ENCODE assay signal across 16 cellular contexts in genomic region chr2:127392133-127392827, GRCh38. TPM values are rescaled to one million over a fixed set of nuclear protein-coding genes. Genes with fewer than 3 reads are reported as not detected.
A peak's percentile ranks its signal among the peaks of the same experiment; 100 is the strongest.
DNase-seq lines count a peak whose midpoint lies in the region; ATAC-seq, FAIRE-seq and TF ChIP-seq lines count a peak whose summit lies in the region.
"Had no signal": no experiment of that assay in that cellular context is flagged by ENCODE, and none has a peak within 500 bp of the region (broad histone marks: within the 10 kb centered on the region; RNA-seq: fewer than 3 reads in every experiment).

No MANE protein-coding gene starts in this region.

- WGBS in IMR-90 (ENCODE audit: extremely low coverage in 2 of 2, insufficient read length in 1 of 2), 2 experiments, result no CpG with 5 or more reads among the region's 2 CpGs

- H3K27ac Mint-ChIP-seq in CD4-positive, alpha-beta T cell, result peak overlapping the region; percentile 47
- peak overlapping the region; percentile 94 for H3K27ac Mint-ChIP-seq in astrocyte (ENCODE audit: unreplicated experiment)

- CTCF ChIA-PET in CD4-positive, alpha-beta T cell (lab: Charles Lee), result no interaction called here
- CTCF ChIA-PET in IMR-90 (lab: Yijun Ruan, JAX) (no interaction called here), A673 (lab: Charles Lee) (no interaction called here)

- no peak overlapping the region for H2BK15ac ChIP-seq in IMR-90 (ENCODE audit: low read depth, low read length)

- H3K56ac ChIP-seq in IMR-90 (ENCODE audit: extremely low read depth, insufficient read depth, low read length), result no peak overlapping the region

- H4K5ac ChIP-seq in IMR-90 (ENCODE audit: low read depth, low read length), result no peak overlapping the region

- H2BK20ac ChIP-seq in IMR-90 (ENCODE audit: low read depth, low read length), result no peak overlapping the region

- intact Hi-C loops in CD4-positive, alpha-beta T cell (cut with DNase I, micrococcal nuclease), result loop anchor here in 1 of 2 experiments (10.0 kb wide), 1 partner anchor 317 kb away; no protein-coding TSS in a partner anchor
- intact Hi-C loops in IMR-90 (cut with micrococcal nuclease), result no loop called here
- intact Hi-C loops in A673 (cut with micrococcal nuclease; ENCODE audit: unreplicated experiment), result no loop called here

- no peak overlapping the region for H2BK5ac ChIP-seq in IMR-90 (ENCODE audit: low read depth, low read length, poor library complexity, severe bottlenecking)

- no peak for DNase-seq in CD4-positive, alpha-beta T cell
- DNase-seq in IMR-90, result peak; percentile 37
- peak; percentile 61 for DNase-seq in astrocyte (ENCODE audit: low read depth)
- DNase-seq in osteoblast (ENCODE audit: insufficient read length, low spot score, missing footprints), result no peak
- no peak for DNase-seq in A673 (ENCODE audit: low spot score)
- no peak for DNase-seq in Karpas-422
- no peak for DNase-seq in retina
- DNase-seq: activated CD8-positive, alpha-beta memory T cell treated with anti-CD3 and anti-CD28 coated beads for 24 hours; activated naive CD4-positive, alpha-beta T cell treated with Interleukin-2 at 50 U/mL for 16 hours; CD8-positive, alpha-beta T cell; cortex of kidney; heart left ventricle; kidney; SHP77; trophoblast cell had no signal

- H3K9me1 ChIP-seq in IMR-90 (ENCODE audit: insufficient read depth, low read length), result 0 out of 2 replicates have a peak, but pooled peaks cover 4% of the 10 kb centered on the region

- BruUV-seq in IMR-90 (replicated peaks; lab: Mats Ljungman, UMichigan) (no TSS peak), A673 (replicated peaks; lab: Mats Ljungman, UMichigan) (no TSS peak)

- no peak overlapping the region; the same call in 1 of the 2 replicates for H3K18ac ChIP-seq in IMR-90 (ENCODE audit: low read depth, low read length)

- no peak for FAIRE-seq in astrocyte (lab: Jason Lieb, UNC)
- FAIRE-seq: kidney had no signal

- H4K8ac ChIP-seq in IMR-90 (ENCODE audit: low read depth in 2 of 2, low read length in 2 of 2), result no peak overlapping the region

- H2AFZ ChIP-seq in IMR-90 (replicated peaks; ENCODE audit: low read length, poor library complexity) (no peak overlapping the region), astrocyte (ENCODE audit: low read depth, low read length) (no peak overlapping the region), osteoblast (ENCODE audit: low read length) (no peak overlapping the region), Karpas-422 (ENCODE audit: low read length) (no peak overlapping the region)

- H3K9me3 ChIP-seq in CD4-positive, alpha-beta T cell (ENCODE audit: control insufficient read depth, low read length), result no peaks in the 10 kb centered on the region
- H3K9me3 ChIP-seq in IMR-90 (ENCODE audit: control insufficient read depth, insufficient read depth, low read length) (no peaks in the 10 kb centered on the region), astrocyte (ENCODE audit: insufficient read depth, low read depth, low read length) (no peaks in the 10 kb centered on the region), osteoblast (ENCODE audit: low read depth, low read length) (no peaks in the 10 kb centered on the region), A673 (ENCODE audit: low read depth, low read length, poor library complexity, severe bottlenecking) (no peaks in the 10 kb centered on the region), Karpas-422 (ENCODE audit: low read length) (no peaks in the 10 kb centered on the region)
- H3K9me3 ChIP-seq: heart left ventricle had no signal

- H3K79me2 ChIP-seq in astrocyte (ENCODE audit: insufficient read depth, low read length) (peaks cover 3% of the 10 kb centered on the region), osteoblast (ENCODE audit: insufficient read depth, low read length) (peaks cover 3% of the 10 kb centered on the region), Karpas-422 (ENCODE audit: low read length) (no peaks in the 10 kb centered on the region)

- dilution Hi-C loops in IMR-90 (cut with HindIII; ENCODE audit: low sequenced_read_pairs, unreplicated experiment), result no loop called here

- H2AK5ac ChIP-seq in IMR-90 (ENCODE audit: low read depth, low read length), result no peak overlapping the region

- no peak overlapping the region for H3K23ac ChIP-seq in IMR-90 (ENCODE audit: low read depth, low read length)

- H3K9ac ChIP-seq in IMR-90 (ENCODE audit: low read depth, low read length), result no peak overlapping the region
- H3K9ac ChIP-seq in astrocyte (ENCODE audit: low read length), result no peak overlapping the region
- H3K9ac ChIP-seq in Karpas-422 (ENCODE audit: low read length), result no peak overlapping the region

- no peak for TF ChIP-seq POLR2A in IMR-90 (IDR thresholded peaks at IDR 0.05; ENCODE audit: low read depth, low read length)

- no peaks in the 10 kb centered on the region for H3K27me3 ChIP-seq in CD4-positive, alpha-beta T cell (ENCODE audit: control insufficient read depth, insufficient read depth, low read length)
- no peaks in the 10 kb centered on the region for H3K27me3 ChIP-seq in IMR-90 (ENCODE audit: control insufficient read depth, insufficient read depth, low read length)
- no peaks in the 10 kb centered on the region for H3K27me3 ChIP-seq in astrocyte (ENCODE audit: insufficient read depth, low read length)
- H3K27me3 ChIP-seq in osteoblast (ENCODE audit: insufficient read depth, low read length), result no peaks in the 10 kb centered on the region
- H3K27me3 ChIP-seq in A673 (replicated peaks; ENCODE audit: insufficient read depth, low read depth, low read length, poor library complexity), result no peaks in the 10 kb centered on the region
- H3K27me3 ChIP-seq in Karpas-422 (ENCODE audit: low read length), result no peaks in the 10 kb centered on the region
- H3K27me3 ChIP-seq: heart left ventricle had no signal

- no peak overlapping the region for H2BK120ac ChIP-seq in IMR-90 (ENCODE audit: low read depth, low read length)

- H3K4me3 Mint-ChIP-seq in CD4-positive, alpha-beta T cell, result peak overlapping the region; percentile 40
- H3K4me3 Mint-ChIP-seq in astrocyte (ENCODE audit: unreplicated experiment), result peak overlapping the region; percentile 23
- H3K4me3 Mint-ChIP-seq: CD8-positive, alpha-beta T cell had no signal

- no peak overlapping the region; the same call in 1 of the 2 replicates for H3K14ac ChIP-seq in IMR-90 (replicated peaks; ENCODE audit: low read depth, low read length)

- H3K27ac ChIP-seq in CD4-positive, alpha-beta T cell (ENCODE audit: low read depth, low read length), result no peak overlapping the region
- H3K27ac ChIP-seq in IMR-90 (ENCODE audit: insufficient read depth, low read length) (no peak overlapping the region), astrocyte (ENCODE audit: low read depth, low read length) (peak overlapping the region; percentile 24), osteoblast (ENCODE audit: low read depth, low read length) (peak overlapping the region; percentile 61), A673 (ENCODE audit: low read depth, low read length, poor library complexity, severe bottlenecking) (no peak overlapping the region), Karpas-422 (ENCODE audit: low read length) (no peak overlapping the region)
- H3K27ac ChIP-seq: heart left ventricle had no signal

- no peaks in the 10 kb centered on the region for H4K20me1 ChIP-seq in IMR-90 (ENCODE audit: insufficient read depth, low read length)
- H4K20me1 ChIP-seq in astrocyte (ENCODE audit: insufficient read depth, low read length), result no peaks in the 10 kb centered on the region
- no peaks in the 10 kb centered on the region for H4K20me1 ChIP-seq in osteoblast (ENCODE audit: insufficient read depth, low read length)
- no peaks in the 10 kb centered on the region for H4K20me1 ChIP-seq in Karpas-422 (ENCODE audit: insufficient read depth, low read depth, low read length)

- H3K27me3 Mint-ChIP-seq in CD4-positive, alpha-beta T cell, result no peaks in the 10 kb centered on the region
- H3K27me3 Mint-ChIP-seq in astrocyte (ENCODE audit: low read depth, unreplicated experiment), result no peaks in the 10 kb centered on the region

- H3K4me2 ChIP-seq in IMR-90 (ENCODE audit: low read depth, low read length), result no peak overlapping the region
- no peak overlapping the region for H3K4me2 ChIP-seq in astrocyte (ENCODE audit: low read length)
- no peak overlapping the region for H3K4me2 ChIP-seq in osteoblast (ENCODE audit: insufficient read depth, low read length)
- H3K4me2 ChIP-seq in Karpas-422 (ENCODE audit: low read depth, low read length, poor library complexity, severe bottlenecking), result no peak overlapping the region

- H2AK9ac ChIP-seq in IMR-90 (replicated peaks; ENCODE audit: low read depth, low read length, poor library complexity), result no peak overlapping the region

- POLR2A ChIA-PET in CD4-positive, alpha-beta T cell (lab: Charles Lee), result no interaction called here
- POLR2A ChIA-PET in IMR-90 (lab: Charles Lee; ENCODE audit: unreplicated experiment) (no interaction called here), A673 (lab: Charles Lee; ENCODE audit: low non-redundant PET) (no interaction called here)

- TF ChIP-seq RAD21 in IMR-90 (IDR thresholded peaks at IDR 0.05; ENCODE audit: low read length), result no peak

- peaks cover 0 to 6% of the 10 kb centered on the region in 2 experiments; a peak in 1 of 4 replicates for H3K79me1 ChIP-seq in IMR-90 (ENCODE audit: low read depth in 1 of 2, low read length in 2 of 2)

- H3K36me3 Mint-ChIP-seq in CD4-positive, alpha-beta T cell (ENCODE audit: low read depth), result peaks cover 11% of the 10 kb centered on the region
- peaks cover 5% of the 10 kb centered on the region for H3K36me3 Mint-ChIP-seq in astrocyte (ENCODE audit: low read depth, unreplicated experiment)

- H3K36me3 ChIP-seq in IMR-90 (ENCODE audit: control insufficient read depth, insufficient read depth, low read length) (no peaks in the 10 kb centered on the region), astrocyte (ENCODE audit: insufficient read depth, low read length) (no peaks in the 10 kb centered on the region), osteoblast (ENCODE audit: insufficient read depth, low read length) (no peaks in the 10 kb centered on the region), A673 (ENCODE audit: insufficient read depth, low read length, poor library complexity, severe bottlenecking) (no peaks in the 10 kb centered on the region), Karpas-422 (ENCODE audit: insufficient read depth, low read length) (no peaks in the 10 kb centered on the region)

- no peak overlapping the region for H3K4ac ChIP-seq in IMR-90 (ENCODE audit: low read depth, low read length)

- H4K91ac ChIP-seq in IMR-90 (ENCODE audit: insufficient read depth, low read depth, low read length), result no peak overlapping the region

- peaks cover 1% of the 10 kb centered on the region; the same call in 1 of the 2 replicates for H3K4me1 ChIP-seq in IMR-90 (ENCODE audit: control insufficient read depth, insufficient read depth, low read length)
- peaks cover 12% of the 10 kb centered on the region for H3K4me1 ChIP-seq in astrocyte (ENCODE audit: insufficient read depth, low read length)
- H3K4me1 ChIP-seq in osteoblast (ENCODE audit: insufficient read depth, low read length), result peaks cover 22% of the 10 kb centered on the region
- H3K4me1 ChIP-seq in A673 (ENCODE audit: insufficient read depth, low read length, poor library complexity, severe bottlenecking), result peaks cover 7% of the 10 kb centered on the region
- H3K4me1 ChIP-seq in Karpas-422 (ENCODE audit: low read length), result peaks cover 35% of the 10 kb centered on the region

- H3K4me3 ChIP-seq in IMR-90 (ENCODE audit: insufficient read depth, low read depth, low read length), result no peak overlapping the region
- H3K4me3 ChIP-seq in astrocyte (ENCODE audit: insufficient read depth, low read depth, low read length), result no peak overlapping the region
- H3K4me3 ChIP-seq in osteoblast (ENCODE audit: insufficient read depth, low read length), result no peak overlapping the region
- H3K4me3 ChIP-seq in A673 (ENCODE audit: low read depth, low read length, poor library complexity, severe bottlenecking), result no peak overlapping the region
- H3K4me3 ChIP-seq in Karpas-422 (ENCODE audit: low read length), result no peak overlapping the region
- H3K4me3 ChIP-seq: heart left ventricle had no signal

- H3K4me1 Mint-ChIP-seq in CD4-positive, alpha-beta T cell (ENCODE audit: low read depth), result peaks cover 30% of the 10 kb centered on the region
- peaks cover 36% of the 10 kb centered on the region for H3K4me1 Mint-ChIP-seq in astrocyte (ENCODE audit: low read depth, unreplicated experiment)

- no peak for TF ChIP-seq CTCF in CD4-positive, alpha-beta T cell (IDR thresholded peaks at IDR 0.05)
- TF ChIP-seq CTCF in IMR-90 (conservative IDR thresholded peaks at IDR 0.05; ENCODE audit: low read depth, low read length), result no peak
- TF ChIP-seq CTCF in astrocyte (IDR thresholded peaks at IDR 0.05; ENCODE audit: insufficient read depth, low read depth, low read length), result no peak
- no peak for TF ChIP-seq CTCF in osteoblast (IDR thresholded peaks at IDR 0.05; ENCODE audit: extremely low read depth, low read depth, low read length)
- no peak for TF ChIP-seq CTCF in A673 (conservative IDR thresholded peaks at IDR 0.05; ENCODE audit: low read depth, low read length)

- no peak for ATAC-seq in CD4-positive, alpha-beta T cell (ENCODE audit: poor library complexity)
- ATAC-seq in IMR-90 (ENCODE audit: low read depth), result no peak
- ATAC-seq: CD8-positive, alpha-beta T cell; heart left ventricle had no signal

- H3K9me3 Mint-ChIP-seq in CD4-positive, alpha-beta T cell, result no peaks in the 10 kb centered on the region
- peaks cover 2% of the 10 kb centered on the region for H3K9me3 Mint-ChIP-seq in astrocyte (ENCODE audit: unreplicated experiment)
- H3K9me3 Mint-ChIP-seq: CD8-positive, alpha-beta T cell had no signal

- in situ Hi-C loops in IMR-90 (cut with MboI; ENCODE audit: low sequenced_read_pairs), result no loop called here

- no peaks in the 10 kb centered on the region for H3K9me2 ChIP-seq in Karpas-422 (replicated peaks; ENCODE audit: insufficient read depth, low read length)

RNA-seq across cellular contexts. Expression of gene MAP3K2, which starts 4.5 kb away (rescaled TPM):
- total RNA-seq in CD4-positive, alpha-beta T cell, result 100 to 1,000 TPM; 103 to 105 TPM
- total RNA-seq in IMR-90 (2012; rRNA removed) (30.8 and 31.9 TPM in 2 replicates), astrocyte (62.2 and 71.2 TPM in 2 replicates), osteoblast (64.1 and 65.4 TPM in 2 replicates), A673 (2021) (54.8 and 55.1 TPM in 2 replicates)
- 6.2 and 6.5 TPM in 2 replicates for polyA plus RNA-seq in IMR-90 (2012; rRNA removed)
- 2.0 and 2.1 TPM in 2 replicates for polyA plus RNA-seq in IMR-90 (2012; cell fraction: cytosol; rRNA removed)
- polyA plus RNA-seq in IMR-90 (2012; cell fraction: nucleus; rRNA removed; ENCODE audit: low replicate concordance), result 3.2 and 7.7 TPM in 2 replicates
- total RNA-seq in Karpas-422 (2014; rRNA removed; shearing (Covaris generic); ENCODE audit: low replicate concordance), result 36.0 and 40.7 TPM in 2 replicates

RNA-seq across cellular contexts. Expression of gene PROC, which starts 25.9 kb away (rescaled TPM):
- total RNA-seq in CD4-positive, alpha-beta T cell, result under 1 TPM in 1 of 2 experiments, not detected in 1; 0.28 TPM
- total RNA-seq in IMR-90 (2012; rRNA removed) (0.28 TPM in 1 of 2 replicates, not detected in the other), astrocyte (1.0 and 1.5 TPM in 2 replicates), osteoblast (0.29 TPM in 1 of 2 replicates, not detected in the other), A673 (2021) (0.37 TPM in 1 of 2 replicates, not detected in the other)
- 0.07 TPM in 1 of 2 replicates, not detected in the other for polyA plus RNA-seq in IMR-90 (2012; rRNA removed)
- polyA plus RNA-seq in IMR-90 (2012; cell fraction: cytosol; rRNA removed), result 0.10 TPM in 1 of 2 replicates, not detected in the other
- 0.05 and 0.22 TPM in 2 replicates for polyA plus RNA-seq in IMR-90 (2012; cell fraction: nucleus; rRNA removed; ENCODE audit: low replicate concordance)
- total RNA-seq in Karpas-422 (2014; rRNA removed; shearing (Covaris generic); ENCODE audit: low replicate concordance), result not detected in 2 replicates
- total RNA-seq: heart left ventricle, MCF 10A had no signal
- polyA plus RNA-seq: heart left ventricle had no signal

Comparison
In these comparisons a context has a peak if more than half of its experiments do, and no peak if none do; other contexts are left out.
1. DNase-seq: peak in IMR-90 (single experiment) and astrocyte (single experiment); none in CD4-positive, alpha-beta T cell (0 of 10), osteoblast (single experiment), A673 (single experiment), Karpas-422 (single experiment) and retina (single experiment).
2. H3K27ac ChIP-seq: peak in astrocyte (single experiment) and osteoblast (single experiment); none in CD4-positive, alpha-beta T cell (single experiment), IMR-90 (single experiment), A673 (single experiment) and Karpas-422 (single experiment).